30 cellular contexts compared by ENCODE assay signal in the genomic region with DNA sequence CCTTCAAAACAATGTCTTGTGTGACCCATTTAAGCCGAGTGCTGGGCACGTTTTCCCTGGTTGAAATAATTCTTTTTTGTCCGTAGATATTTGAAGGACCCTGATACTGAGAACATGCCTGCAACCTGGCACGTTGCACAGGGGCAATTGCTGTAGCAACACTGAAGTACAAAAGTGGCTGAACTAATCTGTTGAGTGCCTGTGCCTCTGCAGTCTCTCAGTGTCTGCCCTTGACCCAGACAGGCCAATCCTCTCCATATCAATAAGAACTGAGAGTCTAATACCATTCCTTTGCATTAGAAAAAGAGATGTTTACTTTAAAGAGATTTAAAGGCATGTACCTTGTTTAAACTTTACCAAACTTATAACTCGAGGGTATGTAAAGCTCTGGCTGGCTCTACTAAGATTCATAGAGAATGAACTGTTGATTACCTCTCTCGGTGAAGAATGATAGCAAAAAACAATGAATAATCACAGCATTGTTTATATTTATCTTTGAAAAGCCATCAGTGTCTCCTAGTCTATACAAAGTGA. TPM values are rescaled to one million over a fixed set of nuclear protein-coding genes. Genes with fewer than 3 reads are reported as not detected.
A peak's percentile ranks its signal among the peaks of the same experiment; 100 is the strongest.
DNase-seq lines count a peak whose midpoint lies in the region; ATAC-seq and TF ChIP-seq lines count a peak whose summit lies in the region.
"Had no signal": no experiment of that assay in that cellular context is flagged by ENCODE, and none has a peak within 500 bp of the region (broad histone marks: within the 10 kb centered on the region; RNA-seq: fewer than 3 reads in every experiment).

No MANE protein-coding gene starts in this region.

- H3K4me3 ChIP-seq in GM23248 (peak overlapping the region; percentile 98), osteoblast (ENCODE audit: insufficient read depth, low read length) (peak overlapping the region; percentile 88)
- H3K4me3 ChIP-seq: breast epithelium, upper lobe of right lung had no signal

- in situ Hi-C loops in GM23248 (cut with MboI) = no loop called here

- H3K4me1 Mint-ChIP-seq in T-cell = peaks cover 22 to 49% (median 42%) of the 10 kb centered on the region in 3 donors
- peaks cover 32% of the 10 kb centered on the region for H3K4me1 Mint-ChIP-seq in glutamatergic neuron (ENCODE audit: low read depth, unreplicated experiment)

- H3K9me3 Mint-ChIP-seq in T-cell = no peaks in the 10 kb centered on the region
- H3K9me3 Mint-ChIP-seq in glutamatergic neuron (ENCODE audit: unreplicated experiment) = no peaks in the 10 kb centered on the region
- H3K9me3 Mint-ChIP-seq: activated T-helper 2 cell treated with anti-CD3 and anti-CD28 coated beads, Interferon-gamma antibody, Interleukin-2, Interleukin-4, amounts not matched to agents 10 μg/mL and 5 μg/mL and 100 μg/mL, durations not matched to agents 14 hours and 24 hours and 36 hours; memory B cell; stimulated activated naive B cell treated with anti-CD40 and anti-IgM and Interleukin-4, amounts not matched to agents 10 μg/mL and 1 μg/mL and 100 μg/mL, for 72 hours; T-helper 1 cell treated with Interleukin-12 subunit alpha and Interleukin-12 subunit beta and Interleukin-4 antibody, amounts not matched to agents 30 μg/mL and 1 μg/mL, for 36 hours had no signal

- H3K9ac ChIP-seq in GM23248 = peak overlapping the region; percentile 80

- H3K27ac Mint-ChIP-seq in T-cell = peak overlapping the region in 1 of 2 donors; percentile 44
- H3K27ac Mint-ChIP-seq in glutamatergic neuron (ENCODE audit: unreplicated experiment) = no peak overlapping the region
- H3K27ac Mint-ChIP-seq: activated naive CD8-positive, alpha-beta T cell; activated T-helper 2 cell treated with anti-CD3 and anti-CD28 coated beads, Interferon-gamma antibody, Interleukin-2, Interleukin-4, amounts not matched to agents 10 μg/mL and 5 μg/mL and 100 μg/mL, durations not matched to agents 14 hours and 24 hours and 36 hours; memory B cell; stimulated activated naive B cell treated with anti-CD40 and anti-IgM and Interleukin-4, amounts not matched to agents 10 μg/mL and 1 μg/mL and 100 μg/mL, for 72 hours; T-helper 1 cell treated with Interleukin-12 subunit alpha and Interleukin-12 subunit beta and Interleukin-4 antibody, amounts not matched to agents 30 μg/mL and 1 μg/mL, for 36 hours had no signal

- H3K9me2 ChIP-seq in GM23248 (ENCODE audit: insufficient read depth) = no peaks in the 10 kb centered on the region

- H3K36me3 Mint-ChIP-seq in T-cell = no peaks in the 10 kb centered on the region
- H3K36me3 Mint-ChIP-seq in glutamatergic neuron (ENCODE audit: unreplicated experiment) = no peaks in the 10 kb centered on the region
- H3K36me3 Mint-ChIP-seq: activated naive CD8-positive, alpha-beta T cell; memory B cell; stimulated activated naive B cell treated with anti-CD40 and anti-IgM and Interleukin-4, amounts not matched to agents 10 μg/mL and 1 μg/mL and 100 μg/mL, for 72 hours had no signal

- 0 out of 2 replicates have a peak, but pooled peaks cover 4% of the 10 kb centered on the region for H4K20me1 ChIP-seq in GM23248 (ENCODE audit: insufficient read depth)
- no peaks in the 10 kb centered on the region for H4K20me1 ChIP-seq in osteoblast (ENCODE audit: insufficient read depth, low read length)

- H3K9me3 ChIP-seq in GM23248 (ENCODE audit: low read depth) (no peaks in the 10 kb centered on the region), osteoblast (ENCODE audit: low read depth, low read length) (no peaks in the 10 kb centered on the region)
- H3K9me3 ChIP-seq: breast epithelium, neutrophil, suprapubic skin, upper lobe of right lung had no signal

- peaks cover 36% of the 10 kb centered on the region for H3F3A ChIP-seq in GM23248 (ENCODE audit: insufficient read depth)

- H3K27ac ChIP-seq in GM23248 (no peak overlapping the region), osteoblast (ENCODE audit: low read depth, low read length) (no peak overlapping the region)
- H3K27ac ChIP-seq: breast epithelium, C4-2B, neutrophil, suprapubic skin, upper lobe of right lung had no signal

- CTCF ChIA-PET in T-cell (lab: Charles Lee) (interaction anchor here in 1 of 2 donors (1.3 to 2.3 kb wide), 2 partner anchors 150 to 155 kb away, joined by 3 to 13 read pairs; no protein-coding TSS in a partner anchor), GM10248 (lab: Yijun Ruan, JAX) (no interaction called here)

- peak overlapping the region in 2 of 3 donors; percentile 32 to 88 for H3K4me3 Mint-ChIP-seq in T-cell
- H3K4me3 Mint-ChIP-seq in glutamatergic neuron (ENCODE audit: unreplicated experiment) = peak overlapping the region; percentile 34
- H3K4me3 Mint-ChIP-seq: memory B cell; stimulated activated naive B cell treated with anti-CD40 and anti-IgM and Interleukin-4, amounts not matched to agents 10 μg/mL and 1 μg/mL and 100 μg/mL, for 72 hours had no signal

- H3K4me2 ChIP-seq in GM23248 (ENCODE audit: unreplicated experiment) (peak overlapping the region; percentile 91), osteoblast (ENCODE audit: insufficient read depth, low read length) (peak overlapping the region; percentile 97)

- ATAC-seq in T-cell (replicated peaks in 1 of 4) (no peak), HG03378 (IDR thresholded peaks at IDR 0.05; ENCODE audit: unreplicated experiment) (no peak), GM18520 (IDR thresholded peaks at IDR 0.05; ENCODE audit: unreplicated experiment) (no peak)
- ATAC-seq: stimulated activated naive B cell treated with anti-CD40 and anti-IgM and Interleukin-4, amounts not matched to agents 10 μg/mL and 1 μg/mL and 100 μg/mL, for 72 hours; upper lobe of right lung had no signal

- POLR2A ChIA-PET in T-cell (lab: Charles Lee) = no interaction called here
- POLR2A ChIA-PET in GM10248 (lab: Yijun Ruan, JAX) = no interaction called here

- no peaks in the 10 kb centered on the region for H3K27me3 ChIP-seq in GM23248 (replicated peaks; ENCODE audit: insufficient read depth)
- H3K27me3 ChIP-seq in osteoblast (ENCODE audit: insufficient read depth, low read length) = no peaks in the 10 kb centered on the region
- H3K27me3 ChIP-seq: breast epithelium, suprapubic skin had no signal

- no peaks in the 10 kb centered on the region for H3K36me3 ChIP-seq in GM23248 (ENCODE audit: low read depth)
- H3K36me3 ChIP-seq in osteoblast (ENCODE audit: insufficient read depth, low read length) = no peaks in the 10 kb centered on the region
- H3K36me3 ChIP-seq: breast epithelium, neutrophil, suprapubic skin, upper lobe of right lung had no signal

- TF ChIP-seq CTCF in glutamatergic neuron (IDR thresholded peaks at IDR 0.05; ENCODE audit: partially characterized antibody, unreplicated experiment) = no peak
- TF ChIP-seq CTCF in osteoblast (IDR thresholded peaks at IDR 0.05; ENCODE audit: extremely low read depth, low read depth, low read length) = no peak
- TF ChIP-seq CTCF in GM10248 (IDR thresholded peaks at IDR 0.05; ENCODE audit: control extremely low read depth, extremely low read depth, low read depth, missing control alignments) = no peak

- H3K4me1 ChIP-seq in GM23248 (ENCODE audit: insufficient read depth) = peaks cover 36% of the 10 kb centered on the region
- peaks cover 27% of the 10 kb centered on the region for H3K4me1 ChIP-seq in osteoblast (ENCODE audit: insufficient read depth, low read length)
- H3K4me1 ChIP-seq: breast epithelium, suprapubic skin, upper lobe of right lung had no signal

- peaks cover 15 to 32% of the 10 kb centered on the region in 2 donors for H3K27me3 Mint-ChIP-seq in T-cell
- peaks cover 1% of the 10 kb centered on the region for H3K27me3 Mint-ChIP-seq in glutamatergic neuron (ENCODE audit: unreplicated experiment)

- DNase-seq in GM23248 = peak; percentile 12
- no peak for DNase-seq in T-cell
- no peak for DNase-seq in glutamatergic neuron
- DNase-seq in osteoblast (ENCODE audit: insufficient read length, low spot score, missing footprints) = no peak
- no peak for DNase-seq in GM10248 (ENCODE audit: extremely low spot score)
- DNase-seq: activated CD4-positive, alpha-beta T cell treated with anti-CD3 and anti-CD28 coated beads, Interleukin-2, amount 50 U/mL, for 4 hours; DND-41; GF-D8; NCI-H1048; NCI-H1694; NCI-H446 treated with DMSO at 0.1 percent for 48 hours; NCI-H774; RPMI8226; stimulated activated CD4-positive, alpha-beta T cell treated with anti-CD3 and anti-CD28 coated beads, Interleukin-15, amount 100 ng/mL, for 24 hours; stimulated activated naive B cell treated with anti-CD40 and anti-IgM and Interleukin-4, amounts not matched to agents 10 μg/mL and 1 μg/mL and 100 μg/mL, for 72 hours; upper lobe of right lung had no signal

- H3K79me2 ChIP-seq in GM23248 (ENCODE audit: insufficient read depth) (peaks cover 73% of the 10 kb centered on the region), osteoblast (ENCODE audit: insufficient read depth, low read length) (peaks cover 34% of the 10 kb centered on the region)

- WGBS in GM23248 (ENCODE audit: low coverage in 1 of 2, low lambda C conversion rate in 2 of 2, missing lambda C conversion rate in 2 of 2), 2 experiments = 46 to 48% methylated on average over 6 of the region's 6 CpGs

- H2AFZ ChIP-seq in GM23248 (no peak overlapping the region), osteoblast (ENCODE audit: low read length) (no peak overlapping the region)

RNA-seq across cellular contexts. Expression of a gene that starts 2.4 kb away (rescaled TPM):
- 39.8 and 47.8 TPM in 2 replicates for total RNA-seq in GM23248 (2014; rRNA removed; shearing (Covaris generic))
- 83.8 and 86.5 TPM in 2 replicates for polyA plus RNA-seq in GM23248 (2016; fragmentation: Nextera tagmentation; extraction: Ambion mirVana)
- total RNA-seq in T-cell = 1 to 10 TPM in 2 of 5 donors, under 1 TPM in 3; 0.23 to 2.9 (median 0.98) TPM
- 3.7 TPM for total RNA-seq in glutamatergic neuron (ENCODE audit: unreplicated experiment)
- 4.7 and 5.6 TPM in 2 replicates for total RNA-seq in osteoblast
- total RNA-seq: activated T-helper 2 cell treated with anti-CD3 and anti-CD28 coated beads, Interferon-gamma antibody, Interleukin-2, Interleukin-4, amounts not matched to agents 10 μg/mL and 5 μg/mL and 100 μg/mL, durations not matched to agents 14 hours and 24 hours and 36 hours; endothelial cell of umbilical vein; glomerular endothelial cell; HT-29; pulmonary artery endothelial cell had no signal
- polyA plus RNA-seq: endothelial cell of umbilical vein had no signal
